13 cellular contexts compared by ENCODE assay signal in the genomic region with DNA sequence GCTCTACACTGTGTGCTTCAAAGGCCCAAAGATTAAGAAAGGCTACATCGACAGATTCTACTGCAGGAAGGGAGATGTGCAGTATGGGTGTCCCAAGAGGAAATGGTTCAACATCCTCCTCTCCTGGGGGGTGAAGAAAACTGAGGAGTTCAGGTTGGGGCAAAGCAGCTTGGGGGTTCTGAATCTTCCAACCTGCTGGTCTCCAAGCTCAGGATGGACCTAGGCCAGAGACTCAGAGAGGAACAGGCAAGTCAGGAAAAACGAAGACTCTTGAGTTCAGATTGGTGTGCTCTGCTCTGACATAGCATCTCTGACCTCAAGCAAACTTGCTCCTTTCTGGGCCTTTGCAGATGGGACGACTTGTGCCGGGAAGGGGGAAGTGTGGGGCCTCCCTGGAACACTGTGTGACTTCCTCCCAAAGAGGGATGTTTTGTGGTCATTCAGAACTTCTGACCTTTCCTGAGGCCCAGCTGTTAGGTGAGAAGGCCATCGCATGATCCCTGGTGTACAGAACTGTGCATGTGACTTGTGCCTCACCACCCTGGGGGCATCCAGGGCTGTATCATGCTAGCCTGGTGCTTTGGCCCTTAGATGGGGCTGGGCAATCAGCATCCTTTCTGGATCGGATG. TPM values are rescaled to one million over a fixed set of nuclear protein-coding genes. Genes with fewer than 3 reads are reported as not detected.
A peak's percentile ranks its signal among the peaks of the same experiment; 100 is the strongest.
DNase-seq lines count a peak whose midpoint lies in the region; ATAC-seq and TF ChIP-seq lines count a peak whose summit lies in the region.
"Had no signal": no experiment of that assay in that cellular context is flagged by ENCODE, and none has a peak within 500 bp of the region (broad histone marks: within the 10 kb centered on the region; RNA-seq: fewer than 3 reads in every experiment).

No MANE protein-coding gene starts in this region.

- WGBS in right lobe of liver (ENCODE audit: insufficient coverage, low coverage, low lambda C conversion rate, missing lambda C conversion rate), result 23% methylated on average over 1 of the region's 6 CpGs
- 61 to 64% methylated on average over 6 of the region's 6 CpGs for WGBS in sigmoid colon, 2 donors

- TF ChIP-seq CTCF in coronary artery (IDR thresholded peaks at IDR 0.05) (no peak), right lobe of liver (IDR thresholded peaks at IDR 0.05) (no peak), sigmoid colon (IDR thresholded peaks at IDR 0.05) (no peak)

- H3K27ac ChIP-seq in coronary artery (peak overlapping the region; percentile 87 to 91), right lobe of liver (peak overlapping the region in 1 of 3 donors; percentile 36), sigmoid colon (peak overlapping the region; percentile 64 to 90 (median 76))
- H3K27ac ChIP-seq: WERI-Rb-1 had no signal

- H3K36me3 ChIP-seq in right lobe of liver (no peaks in the 10 kb centered on the region), sigmoid colon (no peaks in the 10 kb centered on the region)
- H3K36me3 ChIP-seq: WERI-Rb-1 had no signal

- peak; percentile 52 for DNase-seq in Ammon's horn (ENCODE audit: low spot score)
- peak; percentile 83 for DNase-seq in coronary artery (ENCODE audit: low spot score)
- no peak for DNase-seq in right lobe of liver
- DNase-seq in sigmoid colon, result peak; percentile 90
- DNase-seq: NCI-H1417 treated with DMSO at 0.1 percent for 48 hours; NCI-H524 treated with DMSO at 0.1 percent for 48 hours; stimulated activated CD4-positive, alpha-beta T cell treated with anti-CD3 and anti-CD28 coated beads, Interleukin-4, amount 100 ng/mL, for 24 hours; WERI-Rb-1 had no signal

- intact Hi-C loops in right lobe of liver (cut with DNase I), result no loop called here
- intact Hi-C loops in sigmoid colon (cut with DNase I), result no loop called here

- H3K27me3 ChIP-seq in right lobe of liver (no peaks in the 10 kb centered on the region), sigmoid colon (no peaks in the 10 kb centered on the region)

- H3K4me3 ChIP-seq in coronary artery (peak overlapping the region; percentile 36), right lobe of liver (no peak overlapping the region), sigmoid colon (no peak overlapping the region)

- ATAC-seq in right lobe of liver (peak; percentile 47 to 74 (median 66)), GM21367 (IDR thresholded peaks at IDR 0.05; ENCODE audit: unreplicated experiment) (no peak), HG02852 (IDR thresholded peaks at IDR 0.05; ENCODE audit: unreplicated experiment) (no peak), GM18858 (IDR thresholded peaks at IDR 0.05; ENCODE audit: unreplicated experiment) (no peak), GM21390 (IDR thresholded peaks at IDR 0.05; ENCODE audit: unreplicated experiment) (no peak)
- ATAC-seq: natural killer cell treated with Interleukin-12 subunit alpha and Interleukin-12 subunit beta and Interleukin-15 and Interleukin-18, amount 100 ng/mL, for 72 hours had no signal

- H3K9me3 ChIP-seq in right lobe of liver, result no peaks in the 10 kb centered on the region
- H3K9me3 ChIP-seq in sigmoid colon, result no peaks in the 10 kb centered on the region

- no peaks in the 10 kb centered on the region for H3K4me1 ChIP-seq in right lobe of liver
- peaks cover 0 to 73% (median 59%) of the 10 kb centered on the region in 4 donors for H3K4me1 ChIP-seq in sigmoid colon

- TF ChIP-seq POLR2A in right lobe of liver (IDR thresholded peaks at IDR 0.05), result peak; percentile 34
- TF ChIP-seq POLR2A in sigmoid colon (IDR thresholded peaks at IDR 0.05), result no peak

- TF ChIP-seq EP300 in sigmoid colon (IDR thresholded peaks at IDR 0.05), result peak; percentile 76 to 97 (median 89)

RNA-seq across cellular contexts. Expression of gene DAAM2, which starts 31.1 kb away (rescaled TPM):
- 1 to 10 TPM; 1.6 to 9.8 (median 4.7) TPM for total RNA-seq in right lobe of liver
- total RNA-seq in sigmoid colon, result 10 to 100 TPM; 23.2 to 53.2 (median 35.4) TPM
- 1 to 10 TPM; 4.2 to 8.5 (median 8.3) TPM for polyA plus RNA-seq in sigmoid colon
- total RNA-seq: natural killer cell treated with Interleukin-12 subunit alpha and Interleukin-12 subunit beta and Interleukin-15 and Interleukin-18, amount 100 ng/mL, for 72 hours had no signal

Comparison
In these comparisons a context has a peak if more than half of its experiments do, and no peak if none do; other contexts are left out.
1. DNase-seq: peak in Ammon's horn (single experiment), coronary artery (single experiment) and sigmoid colon (single experiment); none in right lobe of liver (0 of 3).
2. ATAC-seq: peak in right lobe of liver (4 of 4); none in GM21367 (single experiment), HG02852 (single experiment), GM18858 (single experiment) and GM21390 (single experiment).